ENCODE assay signal across 9 cellular contexts in genomic region chr1:107058245-107059032, GRCh38. TPM values are rescaled to one million over a fixed set of nuclear protein-coding genes. Genes with fewer than 3 reads are reported as not detected.
A peak's percentile ranks its signal among the peaks of the same experiment; 100 is the strongest.
DNase-seq lines count a peak whose midpoint lies in the region; ATAC-seq and TF ChIP-seq lines count a peak whose summit lies in the region.
"Had no signal": no experiment of that assay in that cellular context is flagged by ENCODE, and none has a peak within 500 bp of the region (broad histone marks: within the 10 kb centered on the region; RNA-seq: fewer than 3 reads in every experiment).

No MANE protein-coding gene starts in this region.

- H3K27ac ChIP-seq in neural cell (ENCODE audit: low read length), result no peak overlapping the region

- H3K27me3 ChIP-seq in neural cell (ENCODE audit: insufficient read depth, low read depth, low read length), result no peaks in the 10 kb centered on the region

- H3F3A ChIP-seq in neural cell (ENCODE audit: insufficient read depth, low read length, poor library complexity, severe bottlenecking), result no peaks in the 10 kb centered on the region

- TF ChIP-seq RAD21 in neural cell (conservative IDR thresholded peaks at IDR 0.05), result no peak

- no peaks in the 10 kb centered on the region for H4K20me1 ChIP-seq in neural cell (ENCODE audit: insufficient read depth)

- no peak for TF ChIP-seq POLR2A in NB4 (IDR thresholded peaks at IDR 0.05; ENCODE audit: extremely low read depth, insufficient read length)

- ATAC-seq in GM19351 (IDR thresholded peaks at IDR 0.05; ENCODE audit: unreplicated experiment) (no peak), GM19397 (IDR thresholded peaks at IDR 0.05; ENCODE audit: unreplicated experiment) (no peak)

- H2AFZ ChIP-seq in neural cell (ENCODE audit: low read depth, low read length), result no peak overlapping the region

- TF ChIP-seq CTCF in GM12864 (IDR thresholded peaks at IDR 0.05; ENCODE audit: low read depth, low read length, missing control alignments), result no peak
- TF ChIP-seq CTCF in NB4 (IDR thresholded peaks at IDR 0.05; ENCODE audit: low read depth, low read length), result no peak
- no peak for TF ChIP-seq CTCF in neural cell (IDR thresholded peaks at IDR 0.05; ENCODE audit: poor library complexity, severe bottlenecking)

- H3K36me3 ChIP-seq in neural cell (ENCODE audit: insufficient read depth, low read length), result peaks cover 4% of the 10 kb centered on the region

- H3K9me3 ChIP-seq in neural cell (ENCODE audit: low read length), result no peaks in the 10 kb centered on the region

- H3K79me2 ChIP-seq in neural cell (replicated peaks; ENCODE audit: insufficient read depth, low read length), result peaks cover 14% of the 10 kb centered on the region

- no peaks in the 10 kb centered on the region for H3K9me2 ChIP-seq in neural cell (ENCODE audit: insufficient read depth, low read length)

- peak overlapping the region; percentile 73; the same call in 1 of the 2 replicates for H3K4me3 ChIP-seq in GM12864 (ENCODE audit: low read depth, low read length)
- H3K4me3 ChIP-seq in NB4 (ENCODE audit: low read depth, low read length), result peak overlapping the region; percentile 85
- peak overlapping the region; percentile 77 for H3K4me3 ChIP-seq in neural cell (ENCODE audit: low read length)

- DNase-seq in GM12864 (ENCODE audit: low read depth), result no peak
- peak; percentile 28 for DNase-seq in NB4 (ENCODE audit: low read depth)
- DNase-seq in cerebellar cortex (ENCODE audit: low spot score), result peak; percentile 30
- DNase-seq in cortex of kidney (lab: John Stamatoyannopoulos, UW), result no peak
- DNase-seq in DMS153 (lab: John Stamatoyannopoulos, UW), result no peak
- DNase-seq: NCI-H1930 had no signal

- H3K4me2 ChIP-seq in neural cell (ENCODE audit: low read length), result peak overlapping the region; percentile 72

- no peak for TF ChIP-seq EP300 in neural cell (conservative IDR thresholded peaks at IDR 0.05; ENCODE audit: poor library complexity, severe bottlenecking)

- no peak overlapping the region for H3K9ac ChIP-seq in neural cell (ENCODE audit: low read length)

TF ChIP-seq in neural cell, 6 proteins besides CTCF, POLR2A, EP300 and RAD21:
- TF ChIP-seq TAF1 (IDR thresholded peaks at IDR 0.05; ENCODE audit: low read depth), result no peak

RNA-seq across cellular contexts. Expression of gene PRMT6, which starts 2.0 kb away (rescaled TPM):
- polyA plus RNA-seq in neural cell, result 19.0 and 19.1 TPM in 2 replicates
- polyA minus RNA-seq in neural cell, result 27.5 and 30.2 TPM in 2 replicates

Comparison
In these comparisons a context has a peak if more than half of its experiments do, and no peak if none do; other contexts are left out.
1. DNase-seq: peak in NB4 (single experiment) and cerebellar cortex (single experiment); none in GM12864 (single experiment), cortex of kidney (single experiment) and DMS153 (single experiment).
2. Peak in every context shown above with its lines, with median percentiles within 50 percentile points of each other: H3K4me3 ChIP-seq.